Comparison of ENCODE assay signal across 1 cellular context in genomic region chr9:125529107-125529506, GRCh38.
TF ChIP-seq lines count a peak whose summit lies in the region.

No MANE protein-coding gene starts in this region.

TF ChIP-seq in neural cell, 6 proteins besides CTCF, POLR2A, EP300 and RAD21 (continued from another document):
- TF ChIP-seq REST (IDR thresholded peaks at IDR 0.05; ENCODE audit: borderline replicate concordance), result no peak
- TF ChIP-seq SMC3 (conservative IDR thresholded peaks at IDR 0.05; ENCODE audit: poor library complexity), result no peak
- TF ChIP-seq EZH2 (IDR thresholded peaks at IDR 0.05; ENCODE audit: borderline replicate concordance, insufficient read depth, low read length, poor library complexity, severe bottlenecking), result no peak
